In genomic region chr7:90404777-90405176, GRCh38 we compare ENCODE assay signal across 10 cellular contexts. TPM values are rescaled to one million over a fixed set of nuclear protein-coding genes. Genes with fewer than 3 reads are reported as not detected.
DNase-seq lines count a peak whose midpoint lies in the region; ATAC-seq and TF ChIP-seq lines count a peak whose summit lies in the region.
"Had no signal": no experiment of that assay in that cellular context is flagged by ENCODE, and none has a peak within 500 bp of the region (broad histone marks: within the 10 kb centered on the region; RNA-seq: fewer than 3 reads in every experiment).

No MANE protein-coding gene starts in this region.

- H3K9me3 ChIP-seq in Panc1 (ENCODE audit: control insufficient read depth, insufficient read depth, low read depth, low read length) (no peaks in the 10 kb centered on the region), endodermal cell (ENCODE audit: control insufficient read depth, low read length) (no peaks in the 10 kb centered on the region), psoas muscle (no peaks in the 10 kb centered on the region)

- no TSS peak for BruUV-seq in Panc1 (replicated peaks; lab: Mats Ljungman, UMichigan)

- intact Hi-C loops in Panc1 (cut with micrococcal nuclease; ENCODE audit: unreplicated experiment) (no loop called here), psoas muscle (cut with DNase I) (loop anchor here in 1 of 2 donors (5.0 kb wide), 1 partner anchor 57 kb away; the partner anchor contains the start of gene GTPBP10), posterior vena cava (cut with DNase I) (no loop called here)

- peaks cover 15% of the 10 kb centered on the region for H3K4me1 Mint-ChIP-seq in activated CD4-positive, alpha-beta T cell treated with anti-CD3 and anti-CD28 coated beads, Interleukin-2, amount 10 ng/mL, durations not matched to agents 7 days and 5 days
- no peaks in the 10 kb centered on the region for H3K4me1 Mint-ChIP-seq in endodermal cell

- peak overlapping the region; percentile 90 for H3K4me3 Mint-ChIP-seq in activated CD4-positive, alpha-beta T cell treated with anti-CD3 and anti-CD28 coated beads, Interleukin-2, amount 10 ng/mL, durations not matched to agents 7 days and 5 days
- peak overlapping the region; percentile 95 for H3K4me3 Mint-ChIP-seq in endodermal cell

- peaks cover 4% of the 10 kb centered on the region; the same call in 1 of the 2 replicates for H3K4me1 ChIP-seq in Panc1 (ENCODE audit: control insufficient read depth, insufficient read depth, low read length)
- no peaks in the 10 kb centered on the region for H3K4me1 ChIP-seq in endodermal cell (ENCODE audit: control insufficient read depth, insufficient read depth, low read length)
- peaks cover 31% of the 10 kb centered on the region for H3K4me1 ChIP-seq in psoas muscle

- CTCF ChIA-PET in activated CD4-positive, alpha-beta T cell treated with anti-CD3 and anti-CD28 coated beads, Interleukin-2, amount 10 ng/mL, durations not matched to agents 7 days and 5 days (lab: Charles Lee) = no interaction called here
- CTCF ChIA-PET in Panc1 (lab: Charles Lee) = no interaction called here

- in situ Hi-C loops in Panc1 (cut with HindIII; ENCODE audit: low pct_unique_long_range_greater_than_20kb, low sequenced_read_pairs) = no loop called here

- H3K36me3 Mint-ChIP-seq in activated CD4-positive, alpha-beta T cell treated with anti-CD3 and anti-CD28 coated beads, Interleukin-2, amount 10 ng/mL, durations not matched to agents 7 days and 5 days (ENCODE audit: low read depth) = peaks cover 2% of the 10 kb centered on the region
- H3K36me3 Mint-ChIP-seq in endodermal cell (ENCODE audit: low read depth) = peaks cover 31% of the 10 kb centered on the region

- H3K4me3 ChIP-seq in Panc1 (ENCODE audit: low read depth in 2 of 2, low read length in 2 of 2) = peak overlapping the region in 1 of 2 experiments; percentile 98; a peak in 1 of 4 replicates
- H3K4me3 ChIP-seq in endodermal cell (ENCODE audit: low read length) = peak overlapping the region; percentile 99
- H3K4me3 ChIP-seq in psoas muscle = peak overlapping the region; percentile 80

- H3K27me3 Mint-ChIP-seq in activated CD4-positive, alpha-beta T cell treated with anti-CD3 and anti-CD28 coated beads, Interleukin-2, amount 10 ng/mL, durations not matched to agents 7 days and 5 days = peaks cover 24% of the 10 kb centered on the region
- peaks cover 24% of the 10 kb centered on the region for H3K27me3 Mint-ChIP-seq in endodermal cell (ENCODE audit: insufficient read depth)

- H3K27me3 ChIP-seq in Panc1 (ENCODE audit: control insufficient read depth, insufficient read depth, low read length) = no peaks in the 10 kb centered on the region; the same call in 1 of the 2 replicates
- peaks cover 14% of the 10 kb centered on the region for H3K27me3 ChIP-seq in endodermal cell (ENCODE audit: control insufficient read depth, insufficient read depth, low read length, poor library complexity, severe bottlenecking)
- no peaks in the 10 kb centered on the region for H3K27me3 ChIP-seq in psoas muscle (ENCODE audit: insufficient read depth in 3 of 3, low read length in 2 of 3)

- POLR2A ChIA-PET in activated CD4-positive, alpha-beta T cell treated with anti-CD3 and anti-CD28 coated beads, Interleukin-2, amount 10 ng/mL, durations not matched to agents 7 days and 5 days (lab: Charles Lee) = interaction anchor here (0.5 kb wide), 1 partner anchor 69 kb away, joined by 3 read pairs; no protein-coding TSS in a partner anchor
- POLR2A ChIA-PET in Panc1 (lab: Charles Lee) = no interaction called here

- H3K27ac ChIP-seq in Panc1 (ENCODE audit: low read length) = peak overlapping the region; percentile 64; the same call in 1 of the 2 replicates
- H3K27ac ChIP-seq in endodermal cell (ENCODE audit: low read depth, low read length) = no peak overlapping the region
- H3K27ac ChIP-seq in psoas muscle = peak overlapping the region; percentile 98

- DNase-seq in activated CD4-positive, alpha-beta T cell treated with anti-CD3 and anti-CD28 coated beads, Interleukin-2, amount 10 ng/mL, durations not matched to agents 7 days and 5 days = no peak
- no peak for DNase-seq in activated CD4-positive, alpha-beta T cell treated with anti-CD3 and anti-CD28 coated beads, Interleukin-2, amount 50 U/mL, for 4 hours
- no peak for DNase-seq in Panc1 (ENCODE audit: low read depth, low spot score)
- no peak for DNase-seq in endodermal cell
- DNase-seq in psoas muscle = no peak
- no peak for DNase-seq in posterior vena cava (ENCODE audit: low spot score)
- DNase-seq in T-helper 9 cell = no peak
- DNase-seq: activated CD4-positive, alpha-beta T cell treated with anti-CD3 and anti-CD28 coated beads, Interleukin-2, amount 50 U/mL, for 48 hours had no signal

- no peak overlapping the region for H3K27ac Mint-ChIP-seq in activated CD4-positive, alpha-beta T cell treated with anti-CD3 and anti-CD28 coated beads, Interleukin-2, amount 10 ng/mL, durations not matched to agents 7 days and 5 days
- no peak overlapping the region for H3K27ac Mint-ChIP-seq in endodermal cell

- TF ChIP-seq CTCF in Panc1 (IDR thresholded peaks at IDR 0.05) = no peak
- no peak for TF ChIP-seq CTCF in endodermal cell (conservative IDR thresholded peaks at IDR 0.05)
- no peak for TF ChIP-seq CTCF in psoas muscle (IDR thresholded peaks at IDR 0.05)

- H3K9ac ChIP-seq in endodermal cell (ENCODE audit: extremely low read depth, low read length, poor library complexity, severe bottlenecking) = no peak overlapping the region

- peaks cover 7% of the 10 kb centered on the region for H3K36me3 ChIP-seq in Panc1 (ENCODE audit: control insufficient read depth, insufficient read depth, low read length)
- peaks cover 35% of the 10 kb centered on the region for H3K36me3 ChIP-seq in endodermal cell (ENCODE audit: control insufficient read depth, insufficient read depth, low read length)
- H3K36me3 ChIP-seq in psoas muscle (ENCODE audit: insufficient read depth in 1 of 2, low read depth in 1 of 2) = peaks cover 10 to 46% of the 10 kb centered on the region in 2 donors

- H3K9me3 Mint-ChIP-seq in activated CD4-positive, alpha-beta T cell treated with anti-CD3 and anti-CD28 coated beads, Interleukin-2, amount 10 ng/mL, durations not matched to agents 7 days and 5 days = peaks cover 3% of the 10 kb centered on the region
- no peaks in the 10 kb centered on the region for H3K9me3 Mint-ChIP-seq in endodermal cell

- ATAC-seq in Panc1 (no peak), psoas muscle (peak; percentile 36 to 73 (median 56))
- no peak for ATAC-seq in activated CD4-positive, CD25-positive, alpha-beta regulatory T cell treated with anti-CD3 and anti-CD28 coated beads, Interleukin-2, amount 50 U/mL, for 24 hours
- ATAC-seq: sciatic nerve had no signal

- 100% methylated on average over 3 of the region's 4 CpGs; no CpG with 5 or more reads in 1 of the 2 experiments for WGBS in endodermal cell (ENCODE audit: insufficient coverage in 1 of 2, insufficient read length in 1 of 2), 2 experiments
- 78 to 81% (median 78%) methylated on average over 4 of the region's 4 CpGs for WGBS in psoas muscle, 3 donors

RNA-seq across cellular contexts. Expression of gene CLDN12, which starts 1.5 kb away (rescaled TPM):
- 1 to 10 TPM; 2.4 TPM for total RNA-seq in activated CD4-positive, alpha-beta T cell treated with anti-CD3 and anti-CD28 coated beads, Interleukin-2, amount 10 ng/mL, durations not matched to agents 7 days and 5 days
- total RNA-seq in Panc1 (2021; ENCODE audit: unreplicated experiment) = 25.5 TPM
- 25.3 TPM for polyA plus RNA-seq in Panc1 (2012; ENCODE audit: insufficient read length)
- 10 to 100 TPM; 50.3 to 51.6 TPM for total RNA-seq in endodermal cell
- polyA plus RNA-seq in endodermal cell (2013, experiment 1 of 2) = 40.1 TPM
- polyA plus RNA-seq in endodermal cell (2013, experiment 2 of 2) = 37.2 TPM
- 10 to 100 TPM; 18.0 to 42.2 (median 26.3) TPM for total RNA-seq in psoas muscle
- polyA plus RNA-seq in psoas muscle = 10 to 100 TPM; 16.3 to 30.4 (median 28.1) TPM
- 10 to 100 TPM; 25.2 to 37.4 TPM for total RNA-seq in posterior vena cava

RNA-seq across cellular contexts. Expression of gene GTPBP10, which starts 58.3 kb away (rescaled TPM):
- 10 to 100 TPM; 24.0 to 30.1 TPM for total RNA-seq in activated CD4-positive, alpha-beta T cell treated with anti-CD3 and anti-CD28 coated beads, Interleukin-2, amount 10 ng/mL, durations not matched to agents 7 days and 5 days
- 23.7 TPM for total RNA-seq in Panc1 (2021; ENCODE audit: unreplicated experiment)
- polyA plus RNA-seq in Panc1 (2012; ENCODE audit: insufficient read length) = 9.1 TPM
- 10 to 100 TPM; 24.5 to 26.3 TPM for total RNA-seq in endodermal cell
- 15.7 TPM for polyA plus RNA-seq in endodermal cell (2013, experiment 1 of 2)
- polyA plus RNA-seq in endodermal cell (2013, experiment 2 of 2) = 20.6 TPM
- 10 to 100 TPM; 18.9 to 28.5 (median 20.5) TPM for total RNA-seq in psoas muscle
- polyA plus RNA-seq in psoas muscle = 10 to 100 TPM; 17.2 to 23.4 (median 17.9) TPM
- total RNA-seq in posterior vena cava = 10 to 100 TPM; 21.0 to 22.0 TPM

Comparison
In these comparisons a context has a peak if more than half of its experiments do, and no peak if none do; other contexts are left out.
1. ATAC-seq: peak in psoas muscle (4 of 4); none in Panc1 (single experiment) and activated CD4-positive, CD25-positive, alpha-beta regulatory T cell treated with anti-CD3 and anti-CD28 coated beads, Interleukin-2, amount 50 U/mL, for 24 hours (0 of 2).